19 cellular contexts compared by ENCODE assay signal in the genomic region with DNA sequence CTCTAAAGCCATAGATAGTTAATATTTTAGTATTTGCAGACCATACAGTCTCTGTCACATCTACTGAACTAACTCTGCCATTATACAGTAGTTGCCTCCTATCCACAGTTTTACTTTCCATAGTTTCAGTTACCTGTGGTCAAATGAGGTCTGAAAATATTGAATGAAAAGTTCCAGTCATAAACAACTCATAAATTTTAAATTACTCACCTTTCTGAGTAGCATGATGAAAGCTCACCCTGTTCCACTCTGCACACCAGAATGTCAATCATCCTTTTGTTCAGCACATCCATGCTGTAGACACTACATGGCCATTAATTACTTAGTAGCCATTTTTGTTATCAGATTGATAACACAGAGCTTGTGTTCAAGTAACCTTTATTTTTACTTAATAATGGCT. TPM values are rescaled to one million over a fixed set of nuclear protein-coding genes. Genes with fewer than 3 reads are reported as not detected.
DNase-seq lines count a peak whose midpoint lies in the region; FAIRE-seq and TF ChIP-seq lines count a peak whose summit lies in the region.
"Had no signal": no experiment of that assay in that cellular context is flagged by ENCODE, and none has a peak within 500 bp of the region (broad histone marks: within the 10 kb centered on the region; RNA-seq: fewer than 3 reads in every experiment).

No MANE protein-coding gene starts in this region.

- H4K91ac ChIP-seq in mesenchymal stem cell (ENCODE audit: low read length): no peak overlapping the region

- peak; percentile 9 for DNase-seq in NCI-H226
- peak; percentile 39 for DNase-seq in RWPE1 (ENCODE audit: low spot score)
- no peak for DNase-seq in chondrocyte (ENCODE audit: low spot score)
- no peak for DNase-seq in keratinocyte (ENCODE audit: low read depth, low spot score)
- no peak for DNase-seq in NCI-H510A treated with DMSO at 0.1 percent for 48 hours (lab: John Stamatoyannopoulos, UW)
- no peak for DNase-seq in Karpas-422
- DNase-seq in NCI-H2227 (lab: John Stamatoyannopoulos, UW; ENCODE audit: unreplicated experiment): no peak
- no peak for DNase-seq in mesenchymal stem cell
- DNase-seq: Calu3; CD8-positive, alpha-beta T cell; DMS79 treated with DMSO at 0.1 percent for 48 hours; GF-D8; GOT3; H7; HFFc6 had no signal

- H3K23ac ChIP-seq in mesenchymal stem cell (ENCODE audit: low read length in 2 of 2): no peak overlapping the region

- H2BK12ac ChIP-seq in mesenchymal stem cell (ENCODE audit: low read length in 2 of 2): no peak overlapping the region

- no peaks in the 10 kb centered on the region for H3K79me1 ChIP-seq in mesenchymal stem cell (replicated peaks; ENCODE audit: low read length, poor library complexity, severe bottlenecking)

- peak overlapping the region; percentile 18 for H3K27ac Mint-ChIP-seq in chondrocyte (ENCODE audit: unreplicated experiment)
- H3K27ac Mint-ChIP-seq: CD8-positive, alpha-beta T cell; HFFc6; IgD-negative memory B cell had no signal

- H2BK15ac ChIP-seq in mesenchymal stem cell (ENCODE audit: low read depth, poor library complexity, severe bottlenecking): no peak overlapping the region

- H3K36me3 ChIP-seq in keratinocyte (ENCODE audit: control insufficient read depth in 2 of 2, extremely low read depth in 1 of 2, insufficient read depth in 2 of 2, low read length in 2 of 2) (peaks cover 0 to 2% of the 10 kb centered on the region in 2 experiments), Karpas-422 (ENCODE audit: insufficient read depth, low read length) (no peaks in the 10 kb centered on the region), mesenchymal stem cell (ENCODE audit: control insufficient read depth in 1 of 2, insufficient read depth in 2 of 2, low read depth in 1 of 2, low read length in 2 of 2) (no peaks in the 10 kb centered on the region)
- H3K36me3 ChIP-seq: BLaER1 had no signal

- no peak overlapping the region for H2AFZ ChIP-seq in keratinocyte (ENCODE audit: control insufficient read depth, low read length)
- H2AFZ ChIP-seq in Karpas-422 (ENCODE audit: low read length): no peak overlapping the region
- H2AFZ ChIP-seq in mesenchymal stem cell (ENCODE audit: low read depth, low read length): no peak overlapping the region

- no peak overlapping the region for H4K8ac ChIP-seq in mesenchymal stem cell (ENCODE audit: low read length)

- H3K4me3 Mint-ChIP-seq in chondrocyte (ENCODE audit: unreplicated experiment): no peak overlapping the region
- H3K4me3 Mint-ChIP-seq: CD8-positive, alpha-beta T cell; HFFc6; IgD-negative memory B cell had no signal

- POLR2A ChIA-PET in RWPE1 (lab: Yijun Ruan, JAX; ENCODE audit: low non-redundant PET): no interaction called here

- H3K9ac ChIP-seq in keratinocyte (ENCODE audit: control insufficient read depth, extremely low read depth, insufficient read depth, low read length) (no peak overlapping the region), Karpas-422 (ENCODE audit: low read length) (no peak overlapping the region), mesenchymal stem cell (ENCODE audit: low read length) (no peak overlapping the region)
- H3K9ac ChIP-seq: BLaER1 had no signal

- no peaks in the 10 kb centered on the region for H3K9me1 ChIP-seq in keratinocyte (ENCODE audit: control insufficient read depth, extremely low read depth, insufficient read depth, low read length)

- no peaks in the 10 kb centered on the region for H3K27me3 Mint-ChIP-seq in chondrocyte (ENCODE audit: low read depth)

- dilution Hi-C loops in keratinocyte (cut with MboI; ENCODE audit: extremely low pct_ligation_motif_present, low sequenced_read_pairs): no loop called here

- H3K27me3 ChIP-seq in keratinocyte (ENCODE audit: control insufficient read depth, extremely low read depth, insufficient read depth, low read length) (no peaks in the 10 kb centered on the region), Karpas-422 (ENCODE audit: low read length) (peaks cover 2% of the 10 kb centered on the region; the same call in 1 of the 2 replicates), mesenchymal stem cell (ENCODE audit: control insufficient read depth in 1 of 2, insufficient read depth in 1 of 2, low read length in 2 of 2) (no peaks in the 10 kb centered on the region)
- H3K27me3 ChIP-seq: BLaER1 had no signal

- no peak overlapping the region for H3K4me3 ChIP-seq in keratinocyte (ENCODE audit: control insufficient read depth in 2 of 3, extremely low read depth in 1 of 3, insufficient read depth in 2 of 3, low read depth in 1 of 3, low read length in 3 of 3)
- H3K4me3 ChIP-seq in Karpas-422 (ENCODE audit: low read length): no peak overlapping the region
- H3K4me3 ChIP-seq in mesenchymal stem cell (ENCODE audit: insufficient read depth in 1 of 2, low read depth in 1 of 2, low read length in 2 of 2): no peak overlapping the region
- H3K4me3 ChIP-seq: BLaER1 had no signal

- no peak overlapping the region for H2BK120ac ChIP-seq in mesenchymal stem cell (ENCODE audit: low read depth, low read length)

- CTCF ChIA-PET in RWPE1 (lab: Yijun Ruan, JAX): interaction anchor here (0.5 kb wide), 1 partner anchor 369 kb away, joined by 6 read pairs; no protein-coding TSS in a partner anchor

- H3K79me2 ChIP-seq in keratinocyte (ENCODE audit: control insufficient read depth, insufficient read depth, low read length) (no peaks in the 10 kb centered on the region), Karpas-422 (ENCODE audit: low read length) (no peaks in the 10 kb centered on the region)

- peaks cover 5% of the 10 kb centered on the region for H3K36me3 Mint-ChIP-seq in chondrocyte (ENCODE audit: low read depth)
- H3K36me3 Mint-ChIP-seq: CD8-positive, alpha-beta T cell had no signal

- H3K27ac ChIP-seq in RWPE1 (no peak overlapping the region), keratinocyte (ENCODE audit: control insufficient read depth, insufficient read depth, low read length) (peak overlapping the region; percentile 37), Karpas-422 (ENCODE audit: low read length) (no peak overlapping the region), mesenchymal stem cell (ENCODE audit: low read length, poor library complexity, severe bottlenecking) (no peak overlapping the region)
- H3K27ac ChIP-seq: BLaER1 had no signal

- H3K4me2 ChIP-seq in keratinocyte (ENCODE audit: control insufficient read depth, extremely low read depth, insufficient read depth, low read depth, low read length) (no peak overlapping the region), Karpas-422 (ENCODE audit: low read depth, low read length, poor library complexity, severe bottlenecking) (no peak overlapping the region), mesenchymal stem cell (ENCODE audit: low read length, poor library complexity, severe bottlenecking) (no peak overlapping the region)
- H3K4me2 ChIP-seq: BLaER1 had no signal

- H2BK5ac ChIP-seq in mesenchymal stem cell (ENCODE audit: low read depth, low read length, poor library complexity, severe bottlenecking): no peak overlapping the region

- H3K4me1 ChIP-seq in keratinocyte (ENCODE audit: control insufficient read depth, extremely low read depth, insufficient read depth, low read length) (peaks cover 50% of the 10 kb centered on the region), Karpas-422 (ENCODE audit: low read length) (no peaks in the 10 kb centered on the region), mesenchymal stem cell (ENCODE audit: control insufficient read depth, insufficient read depth, low read depth, low read length) (peaks cover 2% of the 10 kb centered on the region)
- H3K4me1 ChIP-seq: BLaER1 had no signal

- H3K9me3 ChIP-seq in keratinocyte (ENCODE audit: control insufficient read depth, low read depth, low read length): no peaks in the 10 kb centered on the region
- no peaks in the 10 kb centered on the region for H3K9me3 ChIP-seq in Karpas-422 (ENCODE audit: low read length)
- H3K9me3 ChIP-seq in mesenchymal stem cell (ENCODE audit: control insufficient read depth, low read length): peaks cover 10% of the 10 kb centered on the region

- no peak overlapping the region for H3K14ac ChIP-seq in mesenchymal stem cell (ENCODE audit: low read length in 2 of 2)

- no peak overlapping the region for H3K4ac ChIP-seq in mesenchymal stem cell (ENCODE audit: low read depth in 1 of 2, low read length in 2 of 2)

- no peak overlapping the region for H2AK5ac ChIP-seq in mesenchymal stem cell (ENCODE audit: low read length, severe bottlenecking)

- peak; percentile 49 for FAIRE-seq in keratinocyte (lab: Jason Lieb, UNC)
- FAIRE-seq: HepG2, HTR-8/SVneo had no signal

- peaks cover 52% of the 10 kb centered on the region for H3K4me1 Mint-ChIP-seq in chondrocyte (ENCODE audit: low read depth)
- H3K4me1 Mint-ChIP-seq: IgD-negative memory B cell had no signal

- no peak overlapping the region for H3K18ac ChIP-seq in mesenchymal stem cell (ENCODE audit: low read depth in 1 of 2, low read length in 2 of 2)

- peaks cover 18% of the 10 kb centered on the region for H3K9me3 Mint-ChIP-seq in chondrocyte (ENCODE audit: low read depth)

- TF ChIP-seq CTCF in RWPE1 (conservative IDR thresholded peaks at IDR 0.05; ENCODE audit: low read depth) (no peak), chondrocyte (IDR thresholded peaks at IDR 0.05) (no peak), keratinocyte (optimal IDR thresholded peaks at IDR 0.05 in 1 of 3, IDR thresholded peaks at IDR 0.05 in 1 of 3, conservative IDR thresholded peaks at IDR 0.05 in 1 of 3; ENCODE audit: extremely low read depth in 1 of 3, insufficient read depth in 2 of 3, low read length in 3 of 3) (no peak)

- H3K9me2 ChIP-seq in Karpas-422 (replicated peaks; ENCODE audit: insufficient read depth, low read length): no peaks in the 10 kb centered on the region

- H4K20me1 ChIP-seq in keratinocyte (ENCODE audit: control insufficient read depth, extremely low read depth, insufficient read depth, low read length) (no peaks in the 10 kb centered on the region), Karpas-422 (ENCODE audit: insufficient read depth, low read depth, low read length) (no peaks in the 10 kb centered on the region)
- H4K20me1 ChIP-seq: BLaER1 had no signal

RNA-seq across cellular contexts. Expression of a gene that starts 51.7 kb away (rescaled TPM):
- 10.8 to 14.6 TPM (median 14.2 TPM) in 3 replicates for total RNA-seq in chondrocyte
- polyA plus RNA-seq in keratinocyte: 1.0 to 1.6 TPM (median 1.1 TPM) in 3 replicates
- polyA plus RNA-seq in keratinocyte (2011; ENCODE audit: low read depth): 0.39 TPM
- polyA plus RNA-seq in keratinocyte (2011; cell fraction: cytosol; rRNA removed): 0.52 and 1.6 TPM in 2 replicates
- 2.4 and 2.5 TPM in 2 replicates for polyA plus RNA-seq in keratinocyte (2011; cell fraction: nucleus; rRNA removed)
- polyA plus RNA-seq in keratinocyte (2012; ENCODE audit: low replicate concordance): 0.85 and 1.3 TPM in 2 replicates
- polyA minus RNA-seq in keratinocyte: 1.6 to 7.9 TPM (median 4.8 TPM) in 3 replicates
- polyA minus RNA-seq in keratinocyte (2011; cell fraction: cytosol; rRNA and poly(A)+ RNA removed): 1.2 TPM
- polyA minus RNA-seq in keratinocyte (2011; cell fraction: nucleus; rRNA and poly(A)+ RNA removed): 2.8 and 4.0 TPM in 2 replicates
- 1.3 TPM in 1 of 2 replicates, not detected in the other for total RNA-seq in Karpas-422 (2014; rRNA removed; shearing (Covaris generic); ENCODE audit: low replicate concordance)
- 12.5 TPM for polyA plus RNA-seq in mesenchymal stem cell (2013, experiment 1 of 2)
- polyA plus RNA-seq in mesenchymal stem cell (2013, experiment 2 of 2): 11.9 TPM
- total RNA-seq: HepG2 had no signal
- polyA plus RNA-seq: HepG2, IgD-negative memory B cell had no signal

Comparison
In these comparisons a context has a peak if more than half of its experiments do, and no peak if none do; other contexts are left out.
1. DNase-seq: peak in NCI-H226 (single experiment) and RWPE1 (single experiment); none in chondrocyte (single experiment), keratinocyte (single experiment), NCI-H510A treated with DMSO at 0.1 percent for 48 hours (single experiment), Karpas-422 (single experiment), NCI-H2227 (single experiment) and mesenchymal stem cell (single experiment).